ENCODE assay signal across 14 cellular contexts in genomic region chr9:20603524-20604268, GRCh38. TPM values are rescaled to one million over a fixed set of nuclear protein-coding genes. Genes with fewer than 3 reads are reported as not detected.
DNase-seq lines count a peak whose midpoint lies in the region; ATAC-seq and TF ChIP-seq lines count a peak whose summit lies in the region.
"Had no signal": no experiment of that assay in that cellular context is flagged by ENCODE, and none has a peak within 500 bp of the region (broad histone marks: within the 10 kb centered on the region; RNA-seq: fewer than 3 reads in every experiment).

No MANE protein-coding gene starts in this region.

- H3K9me3 ChIP-seq in mesenchymal stem cell (ENCODE audit: control insufficient read depth, low read length) (no peaks in the 10 kb centered on the region), spleen (no peaks in the 10 kb centered on the region)
- H3K9me3 ChIP-seq: left lung, suprapubic skin had no signal

- TF ChIP-seq CTCF in spleen (IDR thresholded peaks at IDR 0.05 in 8 of 11, conservative IDR thresholded peaks at IDR 0.05 in 3 of 11): no peak

- no peaks in the 10 kb centered on the region for H3K36me3 ChIP-seq in mesenchymal stem cell (ENCODE audit: control insufficient read depth in 1 of 2, insufficient read depth in 2 of 2, low read depth in 1 of 2, low read length in 2 of 2)
- H3K36me3 ChIP-seq in spleen: no peaks in the 10 kb centered on the region
- H3K36me3 ChIP-seq: left lung, suprapubic skin had no signal

- TF ChIP-seq POLR2A in spleen (IDR thresholded peaks at IDR 0.05): no peak

- H3K4me1 Mint-ChIP-seq in activated naive CD4-positive, alpha-beta T cell treated with anti-CD3 and anti-CD28 coated beads, Interleukin-2, amount 50 U/mL, for 24 hours: peaks cover 91% of the 10 kb centered on the region
- H3K4me1 Mint-ChIP-seq in activated naive CD4-positive, alpha-beta T cell treated with anti-CD3 and anti-CD28 coated beads for 36 hours (ENCODE audit: low read depth): peaks cover 72% of the 10 kb centered on the region

- peaks cover 5% of the 10 kb centered on the region for H3K9me3 Mint-ChIP-seq in activated naive CD4-positive, alpha-beta T cell treated with anti-CD3 and anti-CD28 coated beads, Interleukin-2, amount 50 U/mL, for 24 hours
- H3K9me3 Mint-ChIP-seq in activated naive CD4-positive, alpha-beta T cell treated with anti-CD3 and anti-CD28 coated beads for 36 hours: no peaks in the 10 kb centered on the region
- H3K9me3 Mint-ChIP-seq: activated naive CD8-positive, alpha-beta T cell treated with anti-CD3 and anti-CD28 coated beads, Interleukin-2, amount 10 ng/mL, durations not matched to agents 7 days and 5 days had no signal

- no peaks in the 10 kb centered on the region for H3K27me3 Mint-ChIP-seq in activated naive CD4-positive, alpha-beta T cell treated with anti-CD3 and anti-CD28 coated beads, Interleukin-2, amount 50 U/mL, for 24 hours
- no peaks in the 10 kb centered on the region for H3K27me3 Mint-ChIP-seq in activated naive CD4-positive, alpha-beta T cell treated with anti-CD3 and anti-CD28 coated beads for 36 hours (ENCODE audit: low read depth)
- H3K27me3 Mint-ChIP-seq: activated naive CD8-positive, alpha-beta T cell treated with anti-CD3 and anti-CD28 coated beads, Interleukin-2, amount 10 ng/mL, durations not matched to agents 7 days and 5 days had no signal

- H2BK15ac ChIP-seq in mesenchymal stem cell (ENCODE audit: low read depth, poor library complexity, severe bottlenecking): no peak overlapping the region

- no peak for ATAC-seq in HG02970 (IDR thresholded peaks at IDR 0.05; ENCODE audit: low FRiP score, unreplicated experiment)
- no peak for ATAC-seq in HG03457 (IDR thresholded peaks at IDR 0.05; ENCODE audit: unreplicated experiment)
- no peak for ATAC-seq in HG02610 (IDR thresholded peaks at IDR 0.05; ENCODE audit: unreplicated experiment)

- H2BK5ac ChIP-seq in mesenchymal stem cell (ENCODE audit: low read depth, low read length, poor library complexity, severe bottlenecking): no peak overlapping the region

- no peak overlapping the region for H3K14ac ChIP-seq in mesenchymal stem cell (ENCODE audit: low read length in 2 of 2)

- H2BK120ac ChIP-seq in mesenchymal stem cell (ENCODE audit: low read depth, low read length): no peak overlapping the region

- 81% methylated on average over 2 of the region's 5 CpGs for WGBS in mesenchymal stem cell
- 55 to 69% (median 59%) methylated on average over 5 of the region's 5 CpGs for WGBS in spleen, 5 donors

- no peak overlapping the region for H3K4me2 ChIP-seq in mesenchymal stem cell (ENCODE audit: low read length, poor library complexity, severe bottlenecking)

- no peak overlapping the region for H3K27ac ChIP-seq in mesenchymal stem cell (ENCODE audit: low read length, poor library complexity, severe bottlenecking)
- peak overlapping the region in 7 of 8 donors; percentile 19 to 52 (median 43) for H3K27ac ChIP-seq in spleen
- H3K27ac ChIP-seq: suprapubic skin had no signal

- no peak overlapping the region for H2AFZ ChIP-seq in mesenchymal stem cell (ENCODE audit: low read depth, low read length)

- no peak overlapping the region for H4K91ac ChIP-seq in mesenchymal stem cell (ENCODE audit: low read length)

- CTCF ChIA-PET in activated naive CD4-positive, alpha-beta T cell treated with anti-CD3 and anti-CD28 coated beads for 36 hours (lab: Charles Lee): interaction anchor here (1.1 kb wide), 1 partner anchor 50 kb away, joined by 3 read pairs; no protein-coding TSS in a partner anchor

- no peaks in the 10 kb centered on the region for H3K4me1 ChIP-seq in mesenchymal stem cell (ENCODE audit: control insufficient read depth, insufficient read depth, low read depth, low read length)
- H3K4me1 ChIP-seq in spleen: peaks cover 0 to 63% (median 22%) of the 10 kb centered on the region in 6 donors

- peak overlapping the region; percentile 94 for H3K27ac Mint-ChIP-seq in activated naive CD4-positive, alpha-beta T cell treated with anti-CD3 and anti-CD28 coated beads, Interleukin-2, amount 50 U/mL, for 24 hours
- H3K27ac Mint-ChIP-seq in activated naive CD4-positive, alpha-beta T cell treated with anti-CD3 and anti-CD28 coated beads for 36 hours: no peak overlapping the region

- H2BK12ac ChIP-seq in mesenchymal stem cell (ENCODE audit: low read length in 2 of 2): no peak overlapping the region

- intact Hi-C loops in activated naive CD4-positive, alpha-beta T cell treated with anti-CD3 and anti-CD28 coated beads for 36 hours (cut with micrococcal nuclease): loop anchor here (2.0 kb wide), 1 partner anchor 41 kb away; no protein-coding TSS in a partner anchor
- intact Hi-C loops in spleen (cut with DNase I; ENCODE audit: low total_unique reads): no loop called here

- H3K27me3 ChIP-seq in mesenchymal stem cell (ENCODE audit: control insufficient read depth in 1 of 2, insufficient read depth in 1 of 2, low read length in 2 of 2) (no peaks in the 10 kb centered on the region), spleen (replicated peaks in 1 of 7) (no peaks in the 10 kb centered on the region)
- H3K27me3 ChIP-seq: left lung, suprapubic skin had no signal

- no peak overlapping the region for H3K18ac ChIP-seq in mesenchymal stem cell (ENCODE audit: low read depth in 1 of 2, low read length in 2 of 2)

- DNase-seq in activated naive CD4-positive, alpha-beta T cell treated with anti-CD3 and anti-CD28 coated beads for 36 hours: no peak
- DNase-seq in NCI-H69 (lab: John Stamatoyannopoulos, UW) (peak; percentile 93), mesenchymal stem cell (no peak), spleen (no peak)
- DNase-seq: activated naive CD8-positive, alpha-beta T cell treated with anti-CD3 and anti-CD28 coated beads, Interleukin-2, amount 10 ng/mL, durations not matched to agents 7 days and 5 days; erythroblast; left lung; NCI-H226; nucleus accumbens had no signal

- H3K4me3 ChIP-seq in mesenchymal stem cell (ENCODE audit: insufficient read depth in 1 of 2, low read depth in 1 of 2, low read length in 2 of 2) (no peak overlapping the region), spleen (no peak overlapping the region)

- peak overlapping the region; percentile 82 for H3K4me3 Mint-ChIP-seq in activated naive CD4-positive, alpha-beta T cell treated with anti-CD3 and anti-CD28 coated beads, Interleukin-2, amount 50 U/mL, for 24 hours
- no peak overlapping the region for H3K4me3 Mint-ChIP-seq in activated naive CD4-positive, alpha-beta T cell treated with anti-CD3 and anti-CD28 coated beads for 36 hours

- H3K23ac ChIP-seq in mesenchymal stem cell (ENCODE audit: low read length in 2 of 2): no peak overlapping the region

- H3K9ac ChIP-seq in mesenchymal stem cell (ENCODE audit: low read length): peak overlapping the region; percentile 90

- peaks cover 11% of the 10 kb centered on the region for H3K36me3 Mint-ChIP-seq in activated naive CD4-positive, alpha-beta T cell treated with anti-CD3 and anti-CD28 coated beads, Interleukin-2, amount 50 U/mL, for 24 hours
- H3K36me3 Mint-ChIP-seq in activated naive CD4-positive, alpha-beta T cell treated with anti-CD3 and anti-CD28 coated beads for 36 hours (ENCODE audit: low read depth): peaks cover 3% of the 10 kb centered on the region

- H3K4ac ChIP-seq in mesenchymal stem cell (ENCODE audit: low read depth in 1 of 2, low read length in 2 of 2): no peak overlapping the region

- peaks cover 5% of the 10 kb centered on the region for H3K79me1 ChIP-seq in mesenchymal stem cell (replicated peaks; ENCODE audit: low read length, poor library complexity, severe bottlenecking)

- H2AK5ac ChIP-seq in mesenchymal stem cell (ENCODE audit: low read length, severe bottlenecking): no peak overlapping the region

- H4K8ac ChIP-seq in mesenchymal stem cell (ENCODE audit: low read length): no peak overlapping the region

RNA-seq across cellular contexts. Expression of gene MLLT3, which starts 18.6 kb away (rescaled TPM):
- total RNA-seq in activated naive CD4-positive, alpha-beta T cell treated with anti-CD3 and anti-CD28 coated beads for 36 hours: 10 to 100 TPM; 44.3 to 51.4 TPM
- polyA plus RNA-seq in mesenchymal stem cell (2013, experiment 1 of 2): 8.1 TPM
- 8.7 TPM for polyA plus RNA-seq in mesenchymal stem cell (2013, experiment 2 of 2)
- 10 to 100 TPM in 6 of 7 donors, 1 to 10 TPM in 1; 9.3 to 15.2 (median 12.4) TPM for total RNA-seq in spleen
- 1 to 10 TPM; 2.8 to 4.8 (median 3.4) TPM for polyA plus RNA-seq in spleen
